In genomic region chr3:59790241-59790640, GRCh38 we compare ENCODE assay signal across 19 cellular contexts.
DNase-seq lines count a peak whose midpoint lies in the region; ATAC-seq lines count a peak whose summit lies in the region.
"Had no signal": no experiment of that assay in that cellular context is flagged by ENCODE, and none has a peak within 500 bp of the region (broad histone marks: within the 10 kb centered on the region; RNA-seq: fewer than 3 reads in every experiment).

No MANE protein-coding gene starts in this region.

- peak overlapping the region; percentile 13 for H3K4me3 Mint-ChIP-seq in T-helper 2 cell treated with Interferon-gamma antibody and Interleukin-4, amounts not matched to agents 5 μg/mL and 100 μg/mL, for 36 hours
- H3K4me3 Mint-ChIP-seq in activated T-helper 1 cell treated with anti-CD3 and anti-CD28 coated beads, Interleukin-12 subunit alpha, Interleukin-12 subunit beta, Interleukin-2, Interleukin-4 antibody, amounts not matched to agents 30 ng/mL and 10 ng/mL and 1 ng/mL, durations not matched to agents 14 hours and 24 hours and 36 hours: peak overlapping the region; percentile 9

- ATAC-seq in Right ventricle myocardium superior (ENCODE audit: poor library complexity) (peak; percentile 43), left cardiac atrium (no peak)
- ATAC-seq: HepG2, Right ventricle myocardium inferior had no signal

- DNase-seq in T-helper 2 cell treated with Interferon-gamma antibody and Interleukin-4, amounts not matched to agents 5 μg/mL and 100 μg/mL, for 36 hours (ENCODE audit: low spot score): no peak
- no peak for DNase-seq in T-helper 2 cell
- no peak for DNase-seq in Right ventricle myocardium superior
- DNase-seq in left cardiac atrium: no peak
- no peak for DNase-seq in activated T-helper 1 cell treated with anti-CD3 and anti-CD28 coated beads, Interleukin-12 subunit alpha, Interleukin-12 subunit beta, Interleukin-2, Interleukin-4 antibody, amounts not matched to agents 30 ng/mL and 10 ng/mL and 1 ng/mL, durations not matched to agents 14 hours and 24 hours and 36 hours (ENCODE audit: low spot score)
- DNase-seq in kidney glomerular epithelial cell (lab: John Stamatoyannopoulos, UW): no peak
- no peak for DNase-seq in UCSD-AML1 (lab: John Stamatoyannopoulos, UW; ENCODE audit: unreplicated experiment)
- DNase-seq: DMS153, Kasumi-1, MV-4-11, NCI-H1105, NCI-H1436 treated with DMSO at 0.1 percent for 48 hours, NCI-H187 treated with DMSO at 0.1 percent for 48 hours, NCI-H2107, NCI-H524 treated with DMSO at 0.1 percent for 48 hours, NCI-H774, PC-9 had no signal

- peaks cover 24% of the 10 kb centered on the region for H3K4me1 Mint-ChIP-seq in T-helper 2 cell treated with Interferon-gamma antibody and Interleukin-4, amounts not matched to agents 5 μg/mL and 100 μg/mL, for 36 hours (ENCODE audit: low read depth)
- peaks cover 36% of the 10 kb centered on the region for H3K4me1 Mint-ChIP-seq in activated T-helper 1 cell treated with anti-CD3 and anti-CD28 coated beads, Interleukin-12 subunit alpha, Interleukin-12 subunit beta, Interleukin-2, Interleukin-4 antibody, amounts not matched to agents 30 ng/mL and 10 ng/mL and 1 ng/mL, durations not matched to agents 14 hours and 24 hours and 36 hours (ENCODE audit: low read depth)

- no peaks in the 10 kb centered on the region for H3K27me3 Mint-ChIP-seq in T-helper 2 cell treated with Interferon-gamma antibody and Interleukin-4, amounts not matched to agents 5 μg/mL and 100 μg/mL, for 36 hours (ENCODE audit: low read depth)
- H3K27me3 Mint-ChIP-seq in activated T-helper 1 cell treated with anti-CD3 and anti-CD28 coated beads, Interleukin-12 subunit alpha, Interleukin-12 subunit beta, Interleukin-2, Interleukin-4 antibody, amounts not matched to agents 30 ng/mL and 10 ng/mL and 1 ng/mL, durations not matched to agents 14 hours and 24 hours and 36 hours (ENCODE audit: insufficient read depth): no peaks in the 10 kb centered on the region

- H3K27ac Mint-ChIP-seq in T-helper 2 cell treated with Interferon-gamma antibody and Interleukin-4, amounts not matched to agents 5 μg/mL and 100 μg/mL, for 36 hours: no peak overlapping the region
- H3K27ac Mint-ChIP-seq in activated T-helper 1 cell treated with anti-CD3 and anti-CD28 coated beads, Interleukin-12 subunit alpha, Interleukin-12 subunit beta, Interleukin-2, Interleukin-4 antibody, amounts not matched to agents 30 ng/mL and 10 ng/mL and 1 ng/mL, durations not matched to agents 14 hours and 24 hours and 36 hours: peak overlapping the region; percentile 33

- peaks cover 6% of the 10 kb centered on the region for H3K9me3 Mint-ChIP-seq in T-helper 2 cell treated with Interferon-gamma antibody and Interleukin-4, amounts not matched to agents 5 μg/mL and 100 μg/mL, for 36 hours
- H3K9me3 Mint-ChIP-seq in activated T-helper 1 cell treated with anti-CD3 and anti-CD28 coated beads, Interleukin-12 subunit alpha, Interleukin-12 subunit beta, Interleukin-2, Interleukin-4 antibody, amounts not matched to agents 30 ng/mL and 10 ng/mL and 1 ng/mL, durations not matched to agents 14 hours and 24 hours and 36 hours: peaks cover 8% of the 10 kb centered on the region

- H3K36me3 Mint-ChIP-seq in T-helper 2 cell treated with Interferon-gamma antibody and Interleukin-4, amounts not matched to agents 5 μg/mL and 100 μg/mL, for 36 hours (ENCODE audit: low read depth): peaks cover 27% of the 10 kb centered on the region
- H3K36me3 Mint-ChIP-seq in activated T-helper 1 cell treated with anti-CD3 and anti-CD28 coated beads, Interleukin-12 subunit alpha, Interleukin-12 subunit beta, Interleukin-2, Interleukin-4 antibody, amounts not matched to agents 30 ng/mL and 10 ng/mL and 1 ng/mL, durations not matched to agents 14 hours and 24 hours and 36 hours (ENCODE audit: low read depth): peaks cover 15% of the 10 kb centered on the region

- intact Hi-C loops in Right ventricle myocardium superior (cut with DNase I): no loop called here
- intact Hi-C loops in left cardiac atrium (cut with DNase I): no loop called here
- intact Hi-C loops in activated T-helper 1 cell treated with anti-CD3 and anti-CD28 coated beads, Interleukin-12 subunit alpha, Interleukin-12 subunit beta, Interleukin-2, Interleukin-4 antibody, amounts not matched to agents 30 ng/mL and 10 ng/mL and 1 ng/mL, durations not matched to agents 14 hours and 24 hours and 36 hours (cut with micrococcal nuclease): no loop called here
